In the genomic region with DNA sequence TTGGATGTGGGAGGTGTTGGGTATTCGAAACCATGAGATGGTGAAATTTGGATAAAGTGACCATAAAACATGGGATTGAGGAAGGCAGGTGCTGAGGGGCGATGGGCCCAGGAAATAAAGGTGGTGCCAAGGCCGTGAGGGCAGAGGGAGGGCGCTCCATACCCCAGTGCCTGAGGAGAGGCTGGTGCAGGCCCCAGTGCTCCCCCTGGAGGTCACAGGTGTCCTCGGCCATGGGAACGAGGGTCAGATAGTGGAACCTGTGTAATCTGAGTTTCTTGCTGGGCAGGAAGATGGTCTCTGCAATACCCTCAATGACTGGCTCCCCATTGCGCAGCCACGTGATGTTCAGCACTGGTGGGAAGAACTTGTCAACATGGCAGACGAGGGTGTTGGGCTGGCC, we compare ENCODE assay signal across 1 cellular context.
A peak's percentile ranks its signal among the peaks of the same experiment; 100 is the strongest.
TF ChIP-seq lines count a peak whose summit lies in the region.

No MANE protein-coding gene starts in this region.

TF ChIP-seq in HepG2, 621 proteins besides CTCF, POLR2A, EP300 and RAD21 (continued from another document and continues in another):
- TF ChIP-seq, protein P1, sequence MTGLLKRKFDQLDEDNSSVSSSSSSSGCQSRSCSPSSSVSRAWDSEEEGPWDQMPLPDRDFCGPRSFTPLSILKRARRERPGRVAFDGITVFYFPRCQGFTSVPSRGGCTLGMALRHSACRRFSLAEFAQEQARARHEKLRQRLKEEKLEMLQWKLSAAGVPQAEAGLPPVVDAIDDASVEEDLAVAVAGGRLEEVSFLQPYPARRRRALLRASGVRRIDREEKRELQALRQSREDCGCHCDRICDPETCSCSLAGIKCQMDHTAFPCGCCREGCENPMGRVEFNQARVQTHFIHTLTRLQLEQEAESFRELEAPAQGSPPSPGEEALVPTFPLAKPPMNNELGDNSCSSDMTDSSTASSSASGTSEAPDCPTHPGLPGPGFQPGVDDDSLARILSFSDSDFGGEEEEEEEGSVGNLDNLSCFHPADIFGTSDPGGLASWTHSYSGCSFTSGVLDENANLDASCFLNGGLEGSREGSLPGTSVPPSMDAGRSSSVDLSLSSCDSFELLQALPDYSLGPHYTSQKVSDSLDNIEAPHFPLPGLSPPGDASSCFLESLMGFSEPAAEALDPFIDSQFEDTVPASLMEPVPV (CRISPR knock-in tag; IDR thresholded peaks at IDR 0.05): no peak
- TF ChIP-seq RORA (CRISPR knock-in tag; IDR thresholded peaks at IDR 0.05): no peak
- no peak for TF ChIP-seq ELF4 (CRISPR knock-in tag; IDR thresholded peaks at IDR 0.05; ENCODE audit: borderline replicate concordance)
- TF ChIP-seq, protein P2, sequence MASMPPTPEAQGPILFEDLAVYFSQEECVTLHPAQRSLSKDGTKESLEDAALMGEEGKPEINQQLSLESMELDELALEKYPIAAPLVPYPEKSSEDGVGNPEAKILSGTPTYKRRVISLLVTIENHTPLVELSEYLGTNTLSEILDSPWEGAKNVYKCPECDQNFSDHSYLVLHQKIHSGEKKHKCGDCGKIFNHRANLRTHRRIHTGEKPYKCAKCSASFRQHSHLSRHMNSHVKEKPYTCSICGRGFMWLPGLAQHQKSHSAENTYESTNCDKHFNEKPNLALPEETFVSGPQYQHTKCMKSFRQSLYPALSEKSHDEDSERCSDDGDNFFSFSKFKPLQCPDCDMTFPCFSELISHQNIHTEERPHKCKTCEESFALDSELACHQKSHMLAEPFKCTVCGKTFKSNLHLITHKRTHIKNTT (CRISPR knock-in tag; IDR thresholded peaks at IDR 0.05): no peak
- TF ChIP-seq ZNF547 (CRISPR knock-in tag; IDR thresholded peaks at IDR 0.05): no peak
- TF ChIP-seq ZBTB21 (CRISPR knock-in tag; IDR thresholded peaks at IDR 0.05): no peak
- TF ChIP-seq PRMT3 (CRISPR knock-in tag; IDR thresholded peaks at IDR 0.05; ENCODE audit: borderline replicate concordance, low read depth): no peak
- TF ChIP-seq, protein P3, sequence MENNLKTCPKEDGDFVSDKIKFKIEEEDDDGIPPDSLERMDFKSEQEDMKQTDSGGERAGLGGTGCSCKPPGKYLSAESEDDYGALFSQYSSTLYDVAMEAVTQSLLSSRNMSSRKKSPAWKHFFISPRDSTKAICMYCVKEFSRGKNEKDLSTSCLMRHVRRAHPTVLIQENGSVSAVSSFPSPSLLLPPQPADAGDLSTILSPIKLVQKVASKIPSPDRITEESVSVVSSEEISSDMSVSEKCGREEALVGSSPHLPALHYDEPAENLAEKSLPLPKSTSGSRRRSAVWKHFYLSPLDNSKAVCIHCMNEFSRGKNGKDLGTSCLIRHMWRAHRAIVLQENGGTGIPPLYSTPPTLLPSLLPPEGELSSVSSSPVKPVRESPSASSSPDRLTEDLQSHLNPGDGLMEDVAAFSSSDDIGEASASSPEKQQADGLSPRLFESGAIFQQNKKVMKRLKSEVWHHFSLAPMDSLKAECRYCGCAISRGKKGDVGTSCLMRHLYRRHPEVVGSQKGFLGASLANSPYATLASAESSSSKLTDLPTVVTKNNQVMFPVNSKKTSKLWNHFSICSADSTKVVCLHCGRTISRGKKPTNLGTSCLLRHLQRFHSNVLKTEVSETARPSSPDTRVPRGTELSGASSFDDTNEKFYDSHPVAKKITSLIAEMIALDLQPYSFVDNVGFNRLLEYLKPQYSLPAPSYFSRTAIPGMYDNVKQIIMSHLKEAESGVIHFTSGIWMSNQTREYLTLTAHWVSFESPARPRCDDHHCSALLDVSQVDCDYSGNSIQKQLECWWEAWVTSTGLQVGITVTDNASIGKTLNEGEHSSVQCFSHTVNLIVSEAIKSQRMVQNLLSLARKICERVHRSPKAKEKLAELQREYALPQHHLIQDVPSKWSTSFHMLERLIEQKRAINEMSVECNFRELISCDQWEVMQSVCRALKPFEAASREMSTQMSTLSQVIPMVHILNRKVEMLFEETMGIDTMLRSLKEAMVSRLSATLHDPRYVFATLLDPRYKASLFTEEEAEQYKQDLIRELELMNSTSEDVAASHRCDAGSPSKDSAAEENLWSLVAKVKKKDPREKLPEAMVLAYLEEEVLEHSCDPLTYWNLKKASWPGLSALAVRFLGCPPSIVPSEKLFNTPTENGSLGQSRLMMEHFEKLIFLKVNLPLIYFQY (CRISPR knock-in tag; IDR thresholded peaks at IDR 0.05; ENCODE audit: borderline replicate concordance): no peak
- TF ChIP-seq ATF7-NPFF (CRISPR knock-in tag; IDR thresholded peaks at IDR 0.05; ENCODE audit: low read depth): no peak
- TF ChIP-seq, protein P4, sequence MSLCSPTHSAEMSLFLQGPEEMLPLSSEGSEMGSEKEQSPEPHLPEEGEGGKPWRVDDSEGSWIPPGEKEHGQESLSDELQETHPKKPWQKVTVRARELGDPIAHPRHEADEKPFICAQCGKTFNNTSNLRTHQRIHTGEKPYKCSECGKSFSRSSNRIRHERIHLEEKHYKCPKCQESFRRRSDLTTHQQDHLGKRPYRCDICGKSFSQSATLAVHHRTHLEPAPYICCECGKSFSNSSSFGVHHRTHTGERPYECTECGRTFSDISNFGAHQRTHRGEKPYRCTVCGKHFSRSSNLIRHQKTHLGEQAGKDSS (CRISPR knock-in tag; IDR thresholded peaks at IDR 0.05; ENCODE audit: borderline replicate concordance, low read depth): 0 out of 2 replicates have a peak, but pooled peaks have one; percentile 35
- TF ChIP-seq ZNF7 (CRISPR knock-in tag; IDR thresholded peaks at IDR 0.05): no peak
- TF ChIP-seq ZNF34 (CRISPR knock-in tag; IDR thresholded peaks at IDR 0.05; ENCODE audit: borderline replicate concordance): no peak
- TF ChIP-seq, protein P5, sequence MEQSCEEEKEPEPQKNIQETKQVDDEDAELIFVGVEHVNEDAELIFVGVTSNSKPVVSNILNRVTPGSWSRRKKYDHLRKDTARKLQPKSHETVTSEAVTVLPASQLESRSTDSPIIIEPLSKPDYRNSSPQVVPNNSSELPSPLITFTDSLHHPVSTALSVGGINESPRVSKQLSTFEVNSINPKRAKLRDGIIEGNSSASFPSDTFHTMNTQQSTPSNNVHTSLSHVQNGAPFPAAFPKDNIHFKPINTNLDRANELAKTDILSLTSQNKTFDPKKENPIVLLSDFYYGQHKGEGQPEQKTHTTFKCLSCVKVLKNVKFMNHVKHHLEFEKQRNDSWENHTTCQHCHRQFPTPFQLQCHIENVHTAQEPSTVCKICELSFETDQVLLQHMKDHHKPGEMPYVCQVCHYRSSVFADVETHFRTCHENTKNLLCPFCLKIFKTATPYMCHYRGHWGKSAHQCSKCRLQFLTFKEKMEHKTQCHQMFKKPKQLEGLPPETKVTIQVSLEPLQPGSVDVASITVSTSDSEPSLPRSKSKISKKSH (CRISPR knock-in tag; IDR thresholded peaks at IDR 0.05; ENCODE audit: borderline replicate concordance): no peak
- no peak for TF ChIP-seq ZC3H4 (CRISPR knock-in tag; IDR thresholded peaks at IDR 0.05; ENCODE audit: borderline replicate concordance)
- peak; percentile 42; the same call in 1 of the 2 replicates for TF ChIP-seq ZNF788 (CRISPR knock-in tag; IDR thresholded peaks at IDR 0.05; ENCODE audit: borderline replicate concordance)
- TF ChIP-seq ZNF235 (CRISPR knock-in tag; IDR thresholded peaks at IDR 0.05; ENCODE audit: borderline replicate concordance): no peak
- TF ChIP-seq ZNF20 (CRISPR knock-in tag; IDR thresholded peaks at IDR 0.05): no peak
- TF ChIP-seq, protein P6, sequence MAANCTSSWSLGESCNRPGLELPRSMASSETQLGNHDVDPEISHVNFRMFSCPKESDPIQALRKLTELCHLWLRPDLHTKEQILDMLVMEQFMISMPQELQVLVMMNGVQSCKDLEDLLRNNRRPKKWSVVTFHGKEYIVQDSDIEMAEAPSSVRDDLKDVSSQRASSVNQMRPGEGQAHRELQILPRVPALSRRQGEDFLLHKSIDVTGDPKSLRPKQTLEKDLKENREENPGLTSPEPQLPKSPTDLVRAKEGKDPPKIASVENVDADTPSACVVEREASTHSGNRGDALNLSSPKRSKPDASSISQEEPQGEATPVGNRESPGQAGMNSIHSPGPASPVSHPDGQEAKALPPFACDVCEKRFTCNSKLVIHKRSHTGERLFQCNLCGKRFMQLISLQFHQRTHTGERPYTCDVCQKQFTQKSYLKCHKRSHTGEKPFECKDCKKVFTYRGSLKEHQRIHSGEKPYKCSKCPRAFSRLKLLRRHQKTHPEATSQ (CRISPR knock-in tag; IDR thresholded peaks at IDR 0.05; ENCODE audit: borderline replicate concordance): no peak
- TF ChIP-seq KDM5B (CRISPR knock-in tag; IDR thresholded peaks at IDR 0.05; ENCODE audit: borderline replicate concordance): 0 out of 2 replicates have a peak, but pooled peaks have one; percentile 37
- TF ChIP-seq ZFP36L2 (CRISPR knock-in tag; IDR thresholded peaks at IDR 0.05): no peak
- TF ChIP-seq CHD2 (IDR thresholded peaks at IDR 0.05; ENCODE audit: low read depth, low read length): no peak
- TF ChIP-seq, protein P7, sequence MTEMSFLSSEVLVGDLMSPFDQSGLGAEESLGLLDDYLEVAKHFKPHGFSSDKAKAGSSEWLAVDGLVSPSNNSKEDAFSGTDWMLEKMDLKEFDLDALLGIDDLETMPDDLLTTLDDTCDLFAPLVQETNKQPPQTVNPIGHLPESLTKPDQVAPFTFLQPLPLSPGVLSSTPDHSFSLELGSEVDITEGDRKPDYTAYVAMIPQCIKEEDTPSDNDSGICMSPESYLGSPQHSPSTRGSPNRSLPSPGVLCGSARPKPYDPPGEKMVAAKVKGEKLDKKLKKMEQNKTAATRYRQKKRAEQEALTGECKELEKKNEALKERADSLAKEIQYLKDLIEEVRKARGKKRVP (CRISPR knock-in tag; IDR thresholded peaks at IDR 0.05): no peak
- TF ChIP-seq, protein P8, sequence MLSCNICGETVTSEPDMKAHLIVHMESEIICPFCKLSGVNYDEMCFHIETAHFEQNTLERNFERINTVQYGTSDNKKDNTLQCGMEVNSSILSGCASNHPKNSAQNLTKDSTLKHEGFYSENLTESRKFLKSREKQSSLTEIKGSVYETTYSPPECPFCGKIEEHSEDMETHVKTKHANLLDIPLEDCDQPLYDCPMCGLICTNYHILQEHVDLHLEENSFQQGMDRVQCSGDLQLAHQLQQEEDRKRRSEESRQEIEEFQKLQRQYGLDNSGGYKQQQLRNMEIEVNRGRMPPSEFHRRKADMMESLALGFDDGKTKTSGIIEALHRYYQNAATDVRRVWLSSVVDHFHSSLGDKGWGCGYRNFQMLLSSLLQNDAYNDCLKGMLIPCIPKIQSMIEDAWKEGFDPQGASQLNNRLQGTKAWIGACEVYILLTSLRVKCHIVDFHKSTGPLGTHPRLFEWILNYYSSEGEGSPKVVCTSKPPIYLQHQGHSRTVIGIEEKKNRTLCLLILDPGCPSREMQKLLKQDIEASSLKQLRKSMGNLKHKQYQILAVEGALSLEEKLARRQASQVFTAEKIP (CRISPR knock-in tag; IDR thresholded peaks at IDR 0.05; ENCODE audit: borderline replicate concordance): no peak
- 0 out of 2 replicates have a peak, but pooled peaks have one; percentile 69 for TF ChIP-seq NRL (CRISPR knock-in tag; IDR thresholded peaks at IDR 0.05; ENCODE audit: borderline replicate concordance)
- no peak for TF ChIP-seq ZNF670 (CRISPR knock-in tag; IDR thresholded peaks at IDR 0.05; ENCODE audit: borderline replicate concordance)
- TF ChIP-seq SRY (CRISPR knock-in tag; IDR thresholded peaks at IDR 0.05): no peak
- TF ChIP-seq, protein P9, sequence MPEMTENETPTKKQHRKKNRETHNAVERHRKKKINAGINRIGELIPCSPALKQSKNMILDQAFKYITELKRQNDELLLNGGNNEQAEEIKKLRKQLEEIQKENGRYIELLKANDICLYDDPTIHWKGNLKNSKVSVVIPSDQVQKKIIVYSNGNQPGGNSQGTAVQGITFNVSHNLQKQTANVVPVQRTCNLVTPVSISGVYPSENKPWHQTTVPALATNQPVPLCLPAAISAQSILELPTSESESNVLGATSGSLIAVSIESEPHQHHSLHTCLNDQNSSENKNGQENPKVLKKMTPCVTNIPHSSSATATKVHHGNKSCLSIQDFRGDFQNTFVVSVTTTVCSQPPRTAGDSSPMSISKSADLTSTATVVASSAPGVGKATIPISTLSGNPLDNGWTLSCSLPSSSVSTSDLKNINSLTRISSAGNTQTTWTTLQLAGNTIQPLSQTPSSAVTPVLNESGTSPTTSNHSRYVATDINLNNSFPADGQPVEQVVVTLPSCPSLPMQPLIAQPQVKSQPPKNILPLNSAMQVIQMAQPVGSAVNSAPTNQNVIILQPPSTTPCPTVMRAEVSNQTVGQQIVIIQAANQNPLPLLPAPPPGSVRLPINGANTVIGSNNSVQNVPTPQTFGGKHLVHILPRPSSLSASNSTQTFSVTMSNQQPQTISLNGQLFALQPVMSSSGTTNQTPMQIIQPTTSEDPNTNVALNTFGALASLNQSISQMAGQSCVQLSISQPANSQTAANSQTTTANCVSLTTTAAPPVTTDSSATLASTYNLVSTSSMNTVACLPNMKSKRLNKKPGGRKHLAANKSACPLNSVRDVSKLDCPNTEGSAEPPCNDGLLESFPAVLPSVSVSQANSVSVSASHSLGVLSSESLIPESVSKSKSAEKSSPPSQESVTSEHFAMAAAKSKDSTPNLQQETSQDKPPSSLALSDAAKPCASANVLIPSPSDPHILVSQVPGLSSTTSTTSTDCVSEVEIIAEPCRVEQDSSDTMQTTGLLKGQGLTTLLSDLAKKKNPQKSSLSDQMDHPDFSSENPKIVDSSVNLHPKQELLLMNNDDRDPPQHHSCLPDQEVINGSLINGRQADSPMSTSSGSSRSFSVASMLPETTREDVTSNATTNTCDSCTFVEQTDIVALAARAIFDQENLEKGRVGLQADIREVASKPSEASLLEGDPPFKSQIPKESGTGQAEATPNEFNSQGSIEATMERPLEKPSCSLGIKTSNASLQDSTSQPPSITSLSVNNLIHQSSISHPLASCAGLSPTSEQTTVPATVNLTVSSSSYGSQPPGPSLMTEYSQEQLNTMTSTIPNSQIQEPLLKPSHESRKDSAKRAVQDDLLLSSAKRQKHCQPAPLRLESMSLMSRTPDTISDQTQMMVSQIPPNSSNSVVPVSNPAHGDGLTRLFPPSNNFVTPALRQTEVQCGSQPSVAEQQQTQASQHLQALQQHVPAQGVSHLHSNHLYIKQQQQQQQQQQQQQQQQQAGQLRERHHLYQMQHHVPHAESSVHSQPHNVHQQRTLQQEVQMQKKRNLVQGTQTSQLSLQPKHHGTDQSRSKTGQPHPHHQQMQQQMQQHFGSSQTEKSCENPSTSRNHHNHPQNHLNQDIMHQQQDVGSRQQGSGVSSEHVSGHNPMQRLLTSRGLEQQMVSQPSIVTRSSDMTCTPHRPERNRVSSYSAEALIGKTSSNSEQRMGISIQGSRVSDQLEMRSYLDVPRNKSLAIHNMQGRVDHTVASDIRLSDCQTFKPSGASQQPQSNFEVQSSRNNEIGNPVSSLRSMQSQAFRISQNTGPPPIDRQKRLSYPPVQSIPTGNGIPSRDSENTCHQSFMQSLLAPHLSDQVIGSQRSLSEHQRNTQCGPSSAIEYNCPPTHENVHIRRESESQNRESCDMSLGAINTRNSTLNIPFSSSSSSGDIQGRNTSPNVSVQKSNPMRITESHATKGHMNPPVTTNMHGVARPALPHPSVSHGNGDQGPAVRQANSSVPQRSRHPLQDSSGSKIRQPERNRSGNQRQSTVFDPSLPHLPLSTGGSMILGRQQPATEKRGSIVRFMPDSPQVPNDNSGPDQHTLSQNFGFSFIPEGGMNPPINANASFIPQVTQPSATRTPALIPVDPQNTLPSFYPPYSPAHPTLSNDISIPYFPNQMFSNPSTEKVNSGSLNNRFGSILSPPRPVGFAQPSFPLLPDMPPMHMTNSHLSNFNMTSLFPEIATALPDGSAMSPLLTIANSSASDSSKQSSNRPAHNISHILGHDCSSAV (CRISPR knock-in tag; IDR thresholded peaks at IDR 0.05; ENCODE audit: borderline replicate concordance): no peak
- TF ChIP-seq, protein P10, sequence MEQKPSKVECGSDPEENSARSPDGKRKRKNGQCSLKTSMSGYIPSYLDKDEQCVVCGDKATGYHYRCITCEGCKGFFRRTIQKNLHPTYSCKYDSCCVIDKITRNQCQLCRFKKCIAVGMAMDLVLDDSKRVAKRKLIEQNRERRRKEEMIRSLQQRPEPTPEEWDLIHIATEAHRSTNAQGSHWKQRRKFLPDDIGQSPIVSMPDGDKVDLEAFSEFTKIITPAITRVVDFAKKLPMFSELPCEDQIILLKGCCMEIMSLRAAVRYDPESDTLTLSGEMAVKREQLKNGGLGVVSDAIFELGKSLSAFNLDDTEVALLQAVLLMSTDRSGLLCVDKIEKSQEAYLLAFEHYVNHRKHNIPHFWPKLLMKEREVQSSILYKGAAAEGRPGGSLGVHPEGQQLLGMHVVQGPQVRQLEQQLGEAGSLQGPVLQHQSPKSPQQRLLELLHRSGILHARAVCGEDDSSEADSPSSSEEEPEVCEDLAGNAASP (CRISPR knock-in tag; IDR thresholded peaks at IDR 0.05; ENCODE audit: borderline replicate concordance): no peak
